Comparison of ENCODE assay signal across 8 cellular contexts in genomic region chr9:124894741-124895170, GRCh38. TPM values are rescaled to one million over a fixed set of nuclear protein-coding genes. Genes with fewer than 3 reads are reported as not detected.
DNase-seq lines count a peak whose midpoint lies in the region; ATAC-seq and TF ChIP-seq lines count a peak whose summit lies in the region.

No MANE protein-coding gene starts in this region.

- peak; percentile 54 for DNase-seq in MCF 10A (ENCODE audit: unreplicated experiment)
- DNase-seq in breast epithelium (ENCODE audit: low spot score in 2 of 2), result no peak
- peak; percentile 76 for DNase-seq in NB4 (ENCODE audit: low read depth)
- DNase-seq in activated naive CD8-positive, alpha-beta T cell treated with anti-CD3 and anti-CD28 coated beads, Interleukin-2, amount 50 U/mL, for 24 hours, result no peak
- peak; percentile 62 for DNase-seq in inferior parietal cortex (ENCODE audit: extremely low spot score)
- no peak for DNase-seq in type B pancreatic cell (ENCODE audit: extremely low spot score, unreplicated experiment)
- DNase-seq in NCI-H526 treated with DMSO at 0.1 percent for 48 hours (lab: John Stamatoyannopoulos, UW), result no peak
- DNase-seq in NCI-H1930 (lab: John Stamatoyannopoulos, UW), result no peak

- BruUV-seq in MCF 10A (replicated peaks; lab: Mats Ljungman, UMichigan), result no TSS peak

- no peak overlapping the region for H3K4me3 ChIP-seq in breast epithelium
- H3K4me3 ChIP-seq in NB4 (ENCODE audit: low read depth, low read length), result no peak overlapping the region

- H3K9me3 Mint-ChIP-seq in MCF 10A (ENCODE audit: unreplicated experiment) (no peaks in the 10 kb centered on the region), type B pancreatic cell (no peaks in the 10 kb centered on the region)
- no peaks in the 10 kb centered on the region for H3K9me3 Mint-ChIP-seq in activated naive CD8-positive, alpha-beta T cell treated with anti-CD3 and anti-CD28 coated beads, Interleukin-2, amount 50 U/mL, for 24 hours

- H3K27me3 Mint-ChIP-seq in MCF 10A (ENCODE audit: insufficient read depth, unreplicated experiment), result no peaks in the 10 kb centered on the region
- no peaks in the 10 kb centered on the region for H3K27me3 Mint-ChIP-seq in activated naive CD8-positive, alpha-beta T cell treated with anti-CD3 and anti-CD28 coated beads, Interleukin-2, amount 50 U/mL, for 24 hours
- H3K27me3 Mint-ChIP-seq in type B pancreatic cell, result no peaks in the 10 kb centered on the region

- no peaks in the 10 kb centered on the region for H3K36me3 ChIP-seq in breast epithelium

- POLR2A ChIA-PET in MCF 10A (lab: Yijun Ruan, JAX), result interaction anchor here (1.6 to 2.5 kb wide), 2 partner anchors 31 to 33 kb away, joined by 8 to 10 read pairs; partner anchors contain the start of genes ARPC5L and RPL35

- H3K4me1 Mint-ChIP-seq in MCF 10A (ENCODE audit: insufficient read depth, unreplicated experiment) (peaks cover 5% of the 10 kb centered on the region), type B pancreatic cell (ENCODE audit: unreplicated experiment) (no peaks in the 10 kb centered on the region)
- H3K4me1 Mint-ChIP-seq in activated naive CD8-positive, alpha-beta T cell treated with anti-CD3 and anti-CD28 coated beads, Interleukin-2, amount 50 U/mL, for 24 hours, result no peaks in the 10 kb centered on the region

- no peak for TF ChIP-seq POLR2A in breast epithelium (IDR thresholded peaks at IDR 0.05)
- TF ChIP-seq POLR2A in NB4 (IDR thresholded peaks at IDR 0.05; ENCODE audit: extremely low read depth, insufficient read length), result no peak

- H3K4me3 Mint-ChIP-seq in MCF 10A (ENCODE audit: unreplicated experiment), result no peak overlapping the region
- no peak overlapping the region for H3K4me3 Mint-ChIP-seq in activated naive CD8-positive, alpha-beta T cell treated with anti-CD3 and anti-CD28 coated beads, Interleukin-2, amount 50 U/mL, for 24 hours
- H3K4me3 Mint-ChIP-seq in type B pancreatic cell, result no peak overlapping the region

- H3K27ac ChIP-seq in breast epithelium, result no peak overlapping the region

- H3K27ac Mint-ChIP-seq in MCF 10A (ENCODE audit: low read depth, unreplicated experiment), result peak overlapping the region; percentile 74
- H3K27ac Mint-ChIP-seq in activated naive CD8-positive, alpha-beta T cell treated with anti-CD3 and anti-CD28 coated beads, Interleukin-2, amount 50 U/mL, for 24 hours, result no peak overlapping the region
- H3K27ac Mint-ChIP-seq in type B pancreatic cell, result no peak overlapping the region

- no peaks in the 10 kb centered on the region for H3K9me3 ChIP-seq in breast epithelium

- CTCF ChIA-PET in MCF 10A (lab: Yijun Ruan, JAX), result interaction anchor here (0.6 to 2.5 kb wide), 14 partner anchors 12 to 1503 kb away, joined by 3 to 19 read pairs (median 7); partner anchors contain the start of genes ARPC5L, NR6A1, RPL35 and WDR38

- H3K36me3 Mint-ChIP-seq in MCF 10A (ENCODE audit: insufficient read depth, unreplicated experiment) (peaks cover 72% of the 10 kb centered on the region), type B pancreatic cell (peaks cover 3% of the 10 kb centered on the region)
- peaks cover 47% of the 10 kb centered on the region for H3K36me3 Mint-ChIP-seq in activated naive CD8-positive, alpha-beta T cell treated with anti-CD3 and anti-CD28 coated beads, Interleukin-2, amount 50 U/mL, for 24 hours (ENCODE audit: low read depth)

- no peaks in the 10 kb centered on the region for H3K27me3 ChIP-seq in breast epithelium

- TF ChIP-seq CTCF in MCF 10A (IDR thresholded peaks at IDR 0.05; ENCODE audit: unreplicated experiment) (peak; percentile 47), breast epithelium (IDR thresholded peaks at IDR 0.05) (peak in 1 of 3 donors; percentile 14), NB4 (IDR thresholded peaks at IDR 0.05; ENCODE audit: low read depth, low read length) (peak; percentile 56), type B pancreatic cell (conservative IDR thresholded peaks at IDR 0.05) (peak; percentile 56)

- peak; percentile 61 for ATAC-seq in activated naive CD8-positive, alpha-beta T cell treated with anti-CD3 and anti-CD28 coated beads, Interleukin-2, amount 50 U/mL, for 24 hours

- intact Hi-C loops in MCF 10A (cut with micrococcal nuclease), result loop anchor here (1.0 to 2.0 kb wide), 3 partner anchors 22 to 120 kb away; partner anchors contain the start of gene WDR38
- intact Hi-C loops in breast epithelium (cut with DNase I; ENCODE audit: low total_unique reads), result loop anchor here (1.0 kb wide), 1 partner anchor 13 kb away; no protein-coding TSS in a partner anchor

- H3K4me1 ChIP-seq in breast epithelium, result no peaks in the 10 kb centered on the region

RNA-seq across cellular contexts. Expression of gene ARPC5L, which starts 32.8 kb away (rescaled TPM):
- total RNA-seq in MCF 10A (2022) (72.5 and 84.2 TPM in 2 replicates), breast epithelium (10 to 100 TPM; 12.5 to 25.6 (median 22.0) TPM), type B pancreatic cell (ENCODE audit: low replicate concordance) (37.9 and 38.9 TPM in 2 replicates)

RNA-seq across cellular contexts. Expression of gene RPL35, which starts 33.0 kb away (rescaled TPM):
- total RNA-seq in MCF 10A (2022) (1,966 and 2,009 TPM in 2 replicates), breast epithelium (1,000 to 10,000 TPM; 2,475 to 3,579 (median 2,566) TPM), type B pancreatic cell (ENCODE audit: low replicate concordance) (1,370 and 1,381 TPM in 2 replicates)

RNA-seq across cellular contexts. Expression of gene WDR38, which starts 41.5 kb away (rescaled TPM):
- total RNA-seq in MCF 10A (2022), result not detected in 2 replicates
- total RNA-seq in breast epithelium, result under 1 TPM in 1 of 3 donors, not detected in 2; 0.33 TPM
- 0.75 TPM in 1 of 2 replicates, not detected in the other for total RNA-seq in type B pancreatic cell (ENCODE audit: low replicate concordance)

RNA-seq across cellular contexts. Expression of gene GOLGA1, which starts 46.1 kb away (rescaled TPM):
- total RNA-seq in MCF 10A (2022) (22.8 and 29.9 TPM in 2 replicates), breast epithelium (10 to 100 TPM; 20.6 to 23.0 (median 21.1) TPM), type B pancreatic cell (ENCODE audit: low replicate concordance) (18.4 and 22.6 TPM in 2 replicates)

Comparison
In these comparisons a context has a peak if more than half of its experiments do, and no peak if none do; other contexts are left out.
1. DNase-seq: peak in MCF 10A (single experiment), NB4 (single experiment) and inferior parietal cortex (single experiment); none in breast epithelium (0 of 2), activated naive CD8-positive, alpha-beta T cell treated with anti-CD3 and anti-CD28 coated beads, Interleukin-2, amount 50 U/mL, for 24 hours (single experiment), type B pancreatic cell (single experiment), NCI-H526 treated with DMSO at 0.1 percent for 48 hours (single experiment) and NCI-H1930 (0 of 2).